1 cellular context compared by ENCODE assay signal in genomic region chr1:39196244-39197215, GRCh38.
TF ChIP-seq lines count a peak whose summit lies in the region.

No MANE protein-coding gene starts in this region.

TF ChIP-seq in K562, 482 proteins besides CTCF, POLR2A, EP300 and RAD21 (continued from another document):
- TF ChIP-seq ZBTB40 (IDR thresholded peaks at IDR 0.05) = no peak; the same call in 1 of the 2 replicates
- TF ChIP-seq ZBTB40 (CRISPR knock-in tag; IDR thresholded peaks at IDR 0.05) = no peak
- TF ChIP-seq SMARCE1 (IDR thresholded peaks at IDR 0.05) = peak; percentile 44; the same call in 1 of the 2 replicates
- no peak for TF ChIP-seq CBX1 (IDR thresholded peaks at IDR 0.05; ENCODE audit: low read depth)
- peak; percentile 44 for TF ChIP-seq SMARCA4 (IDR thresholded peaks at IDR 0.05)
- no peak for TF ChIP-seq MTA3 (IDR thresholded peaks at IDR 0.05; ENCODE audit: borderline replicate concordance)
- TF ChIP-seq SPI1 (IDR thresholded peaks at IDR 0.05; ENCODE audit: borderline replicate concordance, low read depth, low read length) = peak; percentile 86
- TF ChIP-seq GATA2 (CRISPR knock-in tag; IDR thresholded peaks at IDR 0.05) = no peak
- TF ChIP-seq ZNF707 (CRISPR knock-in tag; conservative IDR thresholded peaks at IDR 0.05) = no peak
